18 cellular contexts compared by ENCODE assay signal in genomic region chr4:171049380-171049779, GRCh38.
"Had no signal": no experiment of that assay in that cellular context is flagged by ENCODE, and none has a peak within 500 bp of the region (broad histone marks: within the 10 kb centered on the region; RNA-seq: fewer than 3 reads in every experiment).

No MANE protein-coding gene starts in this region.

- H3K4me1 ChIP-seq: esophagus muscularis mucosa, foreskin keratinocyte, gastroesophageal sphincter, heart left ventricle, left lung, lower lobe of right lung had no signal

- H3K27me3 ChIP-seq: esophagus muscularis mucosa, foreskin keratinocyte, gastroesophageal sphincter, heart left ventricle, left lung had no signal

- H3K36me3 ChIP-seq: esophagus muscularis mucosa, gastroesophageal sphincter, heart left ventricle, left lung, lower lobe of right lung had no signal

- H3K27ac ChIP-seq: coronary artery, dorsolateral prefrontal cortex, esophagus muscularis mucosa, foreskin keratinocyte, gastroesophageal sphincter, heart left ventricle, left lung, lower lobe of right lung had no signal

- H3K4me3 ChIP-seq: coronary artery, dorsolateral prefrontal cortex, esophagus muscularis mucosa, gastroesophageal sphincter, heart left ventricle, left lung, lower lobe of right lung, mucosa of descending colon had no signal

- DNase-seq: dermis blood vessel endothelial cell; dorsolateral prefrontal cortex; effector CD4-positive, alpha-beta T cell; effector memory CD4-positive, alpha-beta T cell; foreskin keratinocyte; heart left ventricle; hippocampal formation; left cardiac atrium; left lung; left ventricle myocardium superior; lower lobe of right lung; mesenchymal stem cell; mucosa of descending colon; naive B cell; naive thymus-derived CD8-positive, alpha-beta T cell had no signal

- H3K9me3 ChIP-seq: gastroesophageal sphincter, lower lobe of right lung had no signal
